In the genomic region with DNA sequence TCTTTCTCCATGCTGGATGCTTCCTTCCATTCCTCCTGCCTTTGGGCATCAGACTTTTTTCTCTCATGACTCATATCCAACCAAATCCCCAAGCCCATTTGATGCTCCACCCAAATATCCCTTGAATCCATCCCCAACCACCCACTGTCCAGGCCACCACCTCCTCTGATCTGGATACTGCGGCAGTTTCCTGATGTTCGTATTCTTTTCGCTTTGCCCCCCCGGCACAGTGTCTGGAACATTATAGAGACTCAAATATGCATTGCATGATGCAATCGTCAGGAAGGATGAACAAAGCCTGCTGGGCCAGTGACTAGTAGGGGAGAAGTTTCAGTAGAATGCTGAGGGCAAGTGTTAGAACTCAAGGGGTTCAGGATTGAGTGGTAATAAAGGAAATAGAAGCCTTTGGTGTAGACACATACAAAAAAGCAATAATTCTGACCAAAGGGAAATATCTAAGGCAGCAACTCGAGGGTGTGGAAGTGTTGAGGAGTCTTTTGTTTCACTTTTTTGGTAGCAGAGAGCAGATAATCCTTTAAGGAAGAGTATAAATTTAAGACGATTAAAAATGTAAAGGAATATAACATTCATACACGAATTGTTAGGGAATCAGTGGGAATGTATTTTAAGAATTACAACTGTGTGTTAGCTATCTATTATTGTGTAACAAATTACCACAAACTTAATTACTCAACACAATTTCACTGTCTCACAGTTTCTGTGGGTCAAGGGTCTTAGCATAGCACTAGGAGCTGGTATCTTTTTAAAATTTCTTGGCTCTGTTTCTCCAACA, we compare ENCODE assay signal across 10 cellular contexts. TPM values are rescaled to one million over a fixed set of nuclear protein-coding genes. Genes with fewer than 3 reads are reported as not detected.
DNase-seq lines count a peak whose midpoint lies in the region; ATAC-seq, FAIRE-seq and TF ChIP-seq lines count a peak whose summit lies in the region.
"Had no signal": no experiment of that assay in that cellular context is flagged by ENCODE, and none has a peak within 500 bp of the region (broad histone marks: within the 10 kb centered on the region; RNA-seq: fewer than 3 reads in every experiment).

No MANE protein-coding gene starts in this region.

- H3K4me3 ChIP-seq in CD8-positive, alpha-beta T cell (ENCODE audit: low read depth, low read length) = no peak overlapping the region
- H3K4me3 ChIP-seq in MG63 = no peak overlapping the region
- no peak overlapping the region for H3K4me3 ChIP-seq in keratinocyte (ENCODE audit: control insufficient read depth in 2 of 3, extremely low read depth in 1 of 3, insufficient read depth in 2 of 3, low read depth in 1 of 3, low read length in 3 of 3)
- H3K4me3 ChIP-seq in effector memory CD4-positive, alpha-beta T cell (ENCODE audit: insufficient read depth, low read depth, low read length, poor library complexity, severe bottlenecking) = no peak overlapping the region
- H3K4me3 ChIP-seq: tibial nerve had no signal

- H3K36me3 Mint-ChIP-seq in CD8-positive, alpha-beta T cell = peaks cover 29% of the 10 kb centered on the region
- H3K36me3 Mint-ChIP-seq in activated T-helper 2 cell treated with anti-CD3 and anti-CD28 coated beads, Interferon-gamma antibody, Interleukin-2, Interleukin-4, amounts not matched to agents 10 μg/mL and 5 μg/mL and 100 μg/mL, durations not matched to agents 14 hours and 24 hours and 36 hours (ENCODE audit: low read depth) = peaks cover 53% of the 10 kb centered on the region

- CTCF ChIA-PET in CD8-positive, alpha-beta T cell (lab: Charles Lee) = interaction anchor here (2.7 kb wide), 1 partner anchor 28 kb away, joined by 9 read pairs; no protein-coding TSS in a partner anchor

- no peak for DNase-seq in CD8-positive, alpha-beta T cell
- DNase-seq in MG63 (peak; percentile 82), keratinocyte (ENCODE audit: low read depth, low spot score) (no peak), NCI-H2029 treated with DMSO at 0.1 percent for 48 hours (lab: John Stamatoyannopoulos, UW) (no peak), NCI-H2107 treated with DMSO at 0.1 percent for 48 hours (lab: John Stamatoyannopoulos, UW; ENCODE audit: unreplicated experiment) (no peak), caudate nucleus (lab: John Stamatoyannopoulos, UW) (no peak)
- no peak for DNase-seq in activated T-helper 2 cell treated with anti-CD3 and anti-CD28 coated beads, Interferon-gamma antibody, Interleukin-2, Interleukin-4, amounts not matched to agents 10 μg/mL and 5 μg/mL and 100 μg/mL, durations not matched to agents 14 hours and 24 hours and 36 hours (ENCODE audit: low spot score)
- DNase-seq in effector memory CD4-positive, alpha-beta T cell = no peak
- DNase-seq: anterior cingulate cortex had no signal

- peaks cover 23% of the 10 kb centered on the region for H3K36me3 ChIP-seq in CD8-positive, alpha-beta T cell (ENCODE audit: insufficient read depth, low read length)
- peaks cover 40% of the 10 kb centered on the region for H3K36me3 ChIP-seq in MG63
- peaks cover 12 to 32% of the 10 kb centered on the region in 2 experiments for H3K36me3 ChIP-seq in keratinocyte (ENCODE audit: control insufficient read depth in 2 of 2, extremely low read depth in 1 of 2, insufficient read depth in 2 of 2, low read length in 2 of 2)
- peaks cover 37% of the 10 kb centered on the region for H3K36me3 ChIP-seq in effector memory CD4-positive, alpha-beta T cell (ENCODE audit: control insufficient read depth, insufficient read depth, low read length)

- TF ChIP-seq CTCF in CD8-positive, alpha-beta T cell (IDR thresholded peaks at IDR 0.05) = no peak
- TF ChIP-seq CTCF in keratinocyte (optimal IDR thresholded peaks at IDR 0.05 in 1 of 3, IDR thresholded peaks at IDR 0.05 in 1 of 3, conservative IDR thresholded peaks at IDR 0.05 in 1 of 3; ENCODE audit: extremely low read depth in 1 of 3, insufficient read depth in 2 of 3, low read length in 3 of 3) = no peak

- peak overlapping the region; percentile 47 for H3K27ac Mint-ChIP-seq in CD8-positive, alpha-beta T cell
- peak overlapping the region; percentile 14 for H3K27ac Mint-ChIP-seq in activated T-helper 2 cell treated with anti-CD3 and anti-CD28 coated beads, Interferon-gamma antibody, Interleukin-2, Interleukin-4, amounts not matched to agents 10 μg/mL and 5 μg/mL and 100 μg/mL, durations not matched to agents 14 hours and 24 hours and 36 hours

- H3K9me3 ChIP-seq in CD8-positive, alpha-beta T cell (ENCODE audit: low read length) = no peaks in the 10 kb centered on the region
- H3K9me3 ChIP-seq in MG63 = no peaks in the 10 kb centered on the region
- H3K9me3 ChIP-seq in keratinocyte (ENCODE audit: control insufficient read depth, low read depth, low read length) = no peaks in the 10 kb centered on the region
- no peaks in the 10 kb centered on the region for H3K9me3 ChIP-seq in effector memory CD4-positive, alpha-beta T cell (ENCODE audit: control insufficient read depth, low read length)
- H3K9me3 ChIP-seq: tibial nerve had no signal

- peak overlapping the region; percentile 17 for H3K4me2 ChIP-seq in keratinocyte (ENCODE audit: control insufficient read depth, extremely low read depth, insufficient read depth, low read depth, low read length)

- H3K4me1 Mint-ChIP-seq in CD8-positive, alpha-beta T cell (ENCODE audit: low read depth) = peaks cover 28% of the 10 kb centered on the region
- peaks cover 33% of the 10 kb centered on the region for H3K4me1 Mint-ChIP-seq in activated T-helper 2 cell treated with anti-CD3 and anti-CD28 coated beads, Interferon-gamma antibody, Interleukin-2, Interleukin-4, amounts not matched to agents 10 μg/mL and 5 μg/mL and 100 μg/mL, durations not matched to agents 14 hours and 24 hours and 36 hours (ENCODE audit: low read depth)

- POLR2A ChIA-PET in CD8-positive, alpha-beta T cell (lab: Charles Lee) = no interaction called here

- intact Hi-C loops in CD8-positive, alpha-beta T cell (cut with DNase I, micrococcal nuclease) = no loop called here
- intact Hi-C loops in activated T-helper 2 cell treated with anti-CD3 and anti-CD28 coated beads, Interferon-gamma antibody, Interleukin-2, Interleukin-4, amounts not matched to agents 10 μg/mL and 5 μg/mL and 100 μg/mL, durations not matched to agents 14 hours and 24 hours and 36 hours (cut with micrococcal nuclease) = no loop called here

- peak; percentile 86 for FAIRE-seq in keratinocyte (lab: Jason Lieb, UNC)

- no peaks in the 10 kb centered on the region for H3K9me1 ChIP-seq in keratinocyte (ENCODE audit: control insufficient read depth, extremely low read depth, insufficient read depth, low read length)

- no peak overlapping the region for H3K9ac ChIP-seq in keratinocyte (ENCODE audit: control insufficient read depth, extremely low read depth, insufficient read depth, low read length)

- H2AFZ ChIP-seq in keratinocyte (ENCODE audit: control insufficient read depth, low read length) = no peak overlapping the region

- ATAC-seq in CD8-positive, alpha-beta T cell = no peak

- H3K9me3 Mint-ChIP-seq in CD8-positive, alpha-beta T cell = no peaks in the 10 kb centered on the region
- H3K9me3 Mint-ChIP-seq in activated T-helper 2 cell treated with anti-CD3 and anti-CD28 coated beads, Interferon-gamma antibody, Interleukin-2, Interleukin-4, amounts not matched to agents 10 μg/mL and 5 μg/mL and 100 μg/mL, durations not matched to agents 14 hours and 24 hours and 36 hours = no peaks in the 10 kb centered on the region

- H3K4me3 Mint-ChIP-seq in CD8-positive, alpha-beta T cell = no peak overlapping the region
- H3K4me3 Mint-ChIP-seq in activated T-helper 2 cell treated with anti-CD3 and anti-CD28 coated beads, Interferon-gamma antibody, Interleukin-2, Interleukin-4, amounts not matched to agents 10 μg/mL and 5 μg/mL and 100 μg/mL, durations not matched to agents 14 hours and 24 hours and 36 hours (ENCODE audit: low read depth) = no peak overlapping the region

- dilution Hi-C loops in keratinocyte (cut with MboI; ENCODE audit: extremely low pct_ligation_motif_present, low sequenced_read_pairs) = no loop called here

- no peak overlapping the region for H3K27ac ChIP-seq in CD8-positive, alpha-beta T cell (ENCODE audit: low read depth, low read length)
- peak overlapping the region; percentile 68 for H3K27ac ChIP-seq in keratinocyte (ENCODE audit: control insufficient read depth, insufficient read depth, low read length)
- H3K27ac ChIP-seq in caudate nucleus (ENCODE audit: low read depth, low read length) = no peak overlapping the region
- H3K27ac ChIP-seq in effector memory CD4-positive, alpha-beta T cell (ENCODE audit: insufficient read depth, low read length, poor library complexity, severe bottlenecking) = no peak overlapping the region
- H3K27ac ChIP-seq: tibial nerve had no signal

- H3K27me3 ChIP-seq in CD8-positive, alpha-beta T cell (ENCODE audit: insufficient read depth, low read length) = no peaks in the 10 kb centered on the region
- H3K27me3 ChIP-seq in MG63 = no peaks in the 10 kb centered on the region
- no peaks in the 10 kb centered on the region for H3K27me3 ChIP-seq in keratinocyte (ENCODE audit: control insufficient read depth, extremely low read depth, insufficient read depth, low read length)
- H3K27me3 ChIP-seq in effector memory CD4-positive, alpha-beta T cell (replicated peaks; ENCODE audit: control insufficient read depth, insufficient read depth, low read length, poor library complexity, severe bottlenecking) = no peaks in the 10 kb centered on the region
- H3K27me3 ChIP-seq: tibial nerve had no signal

- peaks cover 18% of the 10 kb centered on the region for H3K79me2 ChIP-seq in keratinocyte (ENCODE audit: control insufficient read depth, insufficient read depth, low read length)

- peaks cover 4% of the 10 kb centered on the region for H4K20me1 ChIP-seq in keratinocyte (ENCODE audit: control insufficient read depth, extremely low read depth, insufficient read depth, low read length)

- no peaks in the 10 kb centered on the region for H3K27me3 Mint-ChIP-seq in CD8-positive, alpha-beta T cell (ENCODE audit: low read depth)
- H3K27me3 Mint-ChIP-seq in activated T-helper 2 cell treated with anti-CD3 and anti-CD28 coated beads, Interferon-gamma antibody, Interleukin-2, Interleukin-4, amounts not matched to agents 10 μg/mL and 5 μg/mL and 100 μg/mL, durations not matched to agents 14 hours and 24 hours and 36 hours (ENCODE audit: low read depth) = no peaks in the 10 kb centered on the region

- peaks cover 18% of the 10 kb centered on the region for H3K4me1 ChIP-seq in CD8-positive, alpha-beta T cell (ENCODE audit: insufficient read depth, low read length)
- peaks cover 47% of the 10 kb centered on the region for H3K4me1 ChIP-seq in keratinocyte (ENCODE audit: control insufficient read depth, extremely low read depth, insufficient read depth, low read length)
- H3K4me1 ChIP-seq in effector memory CD4-positive, alpha-beta T cell (ENCODE audit: control insufficient read depth, insufficient read depth, low read length, poor library complexity, severe bottlenecking) = peaks cover 22% of the 10 kb centered on the region

RNA-seq across cellular contexts. Expression of a gene that starts 7.5 kb away (rescaled TPM):
- 1 to 10 TPM; 7.5 to 7.8 TPM for total RNA-seq in CD8-positive, alpha-beta T cell
- total RNA-seq in MG63 (2014; rRNA removed; shearing (Covaris generic); ENCODE audit: low replicate concordance) = 347 and 507 TPM in 2 replicates
- 277 and 295 TPM in 2 replicates for total RNA-seq in activated T-helper 2 cell treated with anti-CD3 and anti-CD28 coated beads, Interferon-gamma antibody, Interleukin-2, Interleukin-4, amounts not matched to agents 10 μg/mL and 5 μg/mL and 100 μg/mL, durations not matched to agents 14 hours and 24 hours and 36 hours
- 3,230 to 4,658 TPM (median 4,125 TPM) in 3 replicates for polyA plus RNA-seq in keratinocyte
- polyA plus RNA-seq in keratinocyte (2011; ENCODE audit: low read depth) = 385 TPM
- polyA plus RNA-seq in keratinocyte (2011; cell fraction: cytosol; rRNA removed) = 5,163 and 5,922 TPM in 2 replicates
- polyA plus RNA-seq in keratinocyte (2011; cell fraction: nucleus; rRNA removed) = 1,558 and 1,872 TPM in 2 replicates
- polyA plus RNA-seq in keratinocyte (2012; ENCODE audit: low replicate concordance) = 4,957 and 5,664 TPM in 2 replicates
- polyA minus RNA-seq in keratinocyte = 2,598 to 4,430 TPM (median 2,761 TPM) in 3 replicates
- 2,126 TPM for polyA minus RNA-seq in keratinocyte (2011; cell fraction: cytosol; rRNA and poly(A)+ RNA removed)
- polyA minus RNA-seq in keratinocyte (2011; cell fraction: nucleus; rRNA and poly(A)+ RNA removed) = 610 and 888 TPM in 2 replicates

RNA-seq across cellular contexts. Expression of a gene that starts 35.7 kb away (rescaled TPM):
- 100 to 1,000 TPM; 132 to 138 TPM for total RNA-seq in CD8-positive, alpha-beta T cell
- total RNA-seq in MG63 (2014; rRNA removed; shearing (Covaris generic); ENCODE audit: low replicate concordance) = 213 and 271 TPM in 2 replicates
- total RNA-seq in activated T-helper 2 cell treated with anti-CD3 and anti-CD28 coated beads, Interferon-gamma antibody, Interleukin-2, Interleukin-4, amounts not matched to agents 10 μg/mL and 5 μg/mL and 100 μg/mL, durations not matched to agents 14 hours and 24 hours and 36 hours = 145 and 160 TPM in 2 replicates
- 762 to 1,688 TPM (median 1,061 TPM) in 3 replicates for polyA plus RNA-seq in keratinocyte
- 7,825 TPM for polyA plus RNA-seq in keratinocyte (2011; ENCODE audit: low read depth)
- 1,426 and 2,466 TPM in 2 replicates for polyA plus RNA-seq in keratinocyte (2011; cell fraction: cytosol; rRNA removed)
- 399 and 409 TPM in 2 replicates for polyA plus RNA-seq in keratinocyte (2011; cell fraction: nucleus; rRNA removed)
- 2,272 and 2,757 TPM in 2 replicates for polyA plus RNA-seq in keratinocyte (2012; ENCODE audit: low replicate concordance)
- 156 to 769 TPM (median 744 TPM) in 3 replicates for polyA minus RNA-seq in keratinocyte
- polyA minus RNA-seq in keratinocyte (2011; cell fraction: cytosol; rRNA and poly(A)+ RNA removed) = 3,568 TPM
- 194 and 286 TPM in 2 replicates for polyA minus RNA-seq in keratinocyte (2011; cell fraction: nucleus; rRNA and poly(A)+ RNA removed)

RNA-seq across cellular contexts. Expression of a gene that starts 59.5 kb away (rescaled TPM):
- total RNA-seq in CD8-positive, alpha-beta T cell = not detected
- not detected in 2 replicates for total RNA-seq in MG63 (2014; rRNA removed; shearing (Covaris generic); ENCODE audit: low replicate concordance)
- not detected in 2 replicates for total RNA-seq in activated T-helper 2 cell treated with anti-CD3 and anti-CD28 coated beads, Interferon-gamma antibody, Interleukin-2, Interleukin-4, amounts not matched to agents 10 μg/mL and 5 μg/mL and 100 μg/mL, durations not matched to agents 14 hours and 24 hours and 36 hours
- polyA plus RNA-seq in keratinocyte = 0.08 TPM in 1 of 3 replicates, not detected in the others
- polyA plus RNA-seq in keratinocyte (2011; ENCODE audit: low read depth) = 0.21 TPM
- 0.03 and 0.21 TPM in 2 replicates for polyA plus RNA-seq in keratinocyte (2011; cell fraction: cytosol; rRNA removed)
- polyA plus RNA-seq in keratinocyte (2011; cell fraction: nucleus; rRNA removed) = 0.05 and 0.34 TPM in 2 replicates
- polyA plus RNA-seq in keratinocyte (2012; ENCODE audit: low replicate concordance) = 0.06 and 0.10 TPM in 2 replicates
- 0.16 TPM in 1 of 3 replicates, not detected in the others for polyA minus RNA-seq in keratinocyte
- not detected for polyA minus RNA-seq in keratinocyte (2011; cell fraction: cytosol; rRNA and poly(A)+ RNA removed)
- polyA minus RNA-seq in keratinocyte (2011; cell fraction: nucleus; rRNA and poly(A)+ RNA removed) = 0.21 and 0.23 TPM in 2 replicates
- total RNA-seq: tibial nerve had no signal

Comparison
In these comparisons a context has a peak if more than half of its experiments do, and no peak if none do; other contexts are left out.
1. RNA of a gene that starts 7.5 kb away (total RNA-seq): 347 to 507 TPM in MG63 and 277 to 295 TPM in activated T-helper 2 cell treated with anti-CD3 and anti-CD28 coated beads, Interferon-gamma antibody, Interleukin-2, Interleukin-4, amounts not matched to agents 10 μg/mL and 5 μg/mL and 100 μg/mL, durations not matched to agents 14 hours and 24 hours and 36 hours; 7.5 to 7.8 TPM in CD8-positive, alpha-beta T cell; every median in the first group is over 10 times any median in the second.